8 cellular contexts compared by ENCODE assay signal in the genomic region with DNA sequence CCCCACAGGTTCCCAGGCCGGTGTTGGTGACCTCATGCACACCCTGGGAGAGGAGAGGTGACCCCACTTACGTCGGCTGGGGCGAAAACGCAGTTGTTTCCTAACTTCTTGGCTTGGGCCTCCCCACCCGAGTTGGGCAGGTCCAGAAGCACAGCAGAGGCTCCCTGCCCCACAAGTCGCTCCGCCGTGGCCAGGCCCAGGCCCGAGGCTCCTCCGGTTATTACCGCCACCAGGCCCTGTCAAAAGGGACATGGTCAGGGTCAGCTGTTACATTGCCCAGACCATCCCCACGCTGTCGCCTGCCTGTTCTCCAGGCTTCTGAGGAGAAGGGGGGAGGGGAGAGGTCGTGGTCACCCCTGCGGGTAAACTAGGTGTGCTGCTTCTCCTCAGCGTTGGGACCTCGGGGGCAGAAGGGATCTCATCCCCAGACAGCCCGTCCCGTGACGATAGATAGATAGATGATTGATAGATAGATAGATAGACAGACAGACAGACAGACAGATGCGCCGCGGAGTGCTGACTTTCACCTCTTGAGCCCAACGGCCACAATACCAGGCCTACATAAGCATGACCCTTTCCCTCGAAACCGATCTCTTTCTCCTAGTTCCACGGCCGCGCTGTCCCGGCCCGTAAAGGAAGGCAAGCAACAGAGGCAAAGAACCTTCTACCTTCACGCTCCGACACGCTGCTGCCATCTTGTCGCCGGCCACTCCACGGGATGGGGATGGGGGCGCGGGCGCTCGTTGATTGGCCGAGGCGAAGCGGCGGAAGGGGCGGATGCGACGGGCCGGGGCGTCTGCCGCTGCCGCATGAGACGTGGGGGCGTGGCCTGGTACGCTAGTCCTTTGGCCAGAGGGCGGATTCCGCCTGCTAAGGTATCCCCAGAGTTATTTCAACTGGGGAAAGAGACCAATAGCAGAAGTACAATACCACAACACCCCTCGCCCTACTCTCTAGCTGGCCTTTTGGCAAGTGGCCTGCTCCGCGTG. TPM values are rescaled to one million over a fixed set of nuclear protein-coding genes. Genes with fewer than 3 reads are reported as not detected.
DNase-seq lines count a peak whose midpoint lies in the region; ATAC-seq, FAIRE-seq and TF ChIP-seq lines count a peak whose summit lies in the region.

A gene (minus strand): TSS at position 720 of the 989 bp plus-strand sequence. CDS start 25 bp downstream, at position 695.

- peak; percentile 78 for TF ChIP-seq POLR2A in GM12891 (IDR thresholded peaks at IDR 0.05; ENCODE audit: low read depth, low read length)
- peak in 1 of 2 donors; percentile 57 for TF ChIP-seq POLR2A in adrenal gland (IDR thresholded peaks at IDR 0.05)
- TF ChIP-seq POLR2A in heart left ventricle (IDR thresholded peaks at IDR 0.05) = peak in 1 of 2 donors; percentile 44

- 0 to 45% (median 14%) methylated on average over 12 to 61 of the region's 61 CpGs for WGBS in adrenal gland, 4 donors
- 3 to 46% (median 16%) methylated on average over 43 to 61 of the region's 61 CpGs for WGBS in heart left ventricle, 4 donors

- peak; percentile 86 for ATAC-seq in HG02763 (IDR thresholded peaks at IDR 0.05; ENCODE audit: unreplicated experiment)
- peak; percentile 97 to 100 (median 98) for ATAC-seq in heart left ventricle
- ATAC-seq in upper lobe of right lung = peak; percentile 100

- H3K27ac ChIP-seq in adrenal gland = peak within 1 kb of the TSS in 4 of 5 donors; percentile 37 to 84 (median 60)
- peak within 1 kb of the TSS in 10 of 12 donors; percentile 53 to 83 (median 72) for H3K27ac ChIP-seq in heart left ventricle
- H3K27ac ChIP-seq in upper lobe of right lung = peak within 1 kb of the TSS; percentile 71

- H3K4me3 ChIP-seq in adrenal gland = peak within 1 kb of the TSS in 3 of 4 donors; percentile 15 to 67 (median 23)
- peak within 1 kb of the TSS; percentile 36 to 87 (median 66) for H3K4me3 ChIP-seq in heart left ventricle
- H3K4me3 ChIP-seq in upper lobe of right lung = peak within 1 kb of the TSS; percentile 69

- H3K27me3 ChIP-seq in adrenal gland (no peaks in the 10 kb centered on the region), heart left ventricle (peaks cover 0 to 19% (median 0%) of the 10 kb centered on the region in 9 donors), upper lobe of right lung (no peaks in the 10 kb centered on the region)

- peak; percentile 100 for FAIRE-seq in GM12891 (lab: Jason Lieb, UNC)

- TF ChIP-seq CTCF in adrenal gland (IDR thresholded peaks at IDR 0.05) = no peak
- no peak for TF ChIP-seq CTCF in heart left ventricle (IDR thresholded peaks at IDR 0.05)
- TF ChIP-seq CTCF in upper lobe of right lung (IDR thresholded peaks at IDR 0.05) = no peak

- intact Hi-C loops in adrenal gland (cut with DNase I) (no loop called here), heart left ventricle (cut with DNase I) (loop anchor here in 4 of 10 donors (1.0 to 10.0 kb wide), 4 partner anchors 12 to 149 kb away; a partner anchor contains a TSS), posterior vena cava (cut with DNase I) (loop anchor here in 1 of 2 donors (10.0 kb wide), 1 partner anchor 119 kb away; no protein-coding TSS in a partner anchor), upper lobe of right lung (cut with DNase I) (no loop called here)

- H3K4me1 ChIP-seq in adrenal gland (replicated peaks in 1 of 2) (peaks cover 0 to 6% of the 10 kb centered on the region in 2 donors), heart left ventricle (peaks cover 0 to 19% (median 4%) of the 10 kb centered on the region in 12 donors), upper lobe of right lung (no peaks in the 10 kb centered on the region)

- peak; percentile 73 for DNase-seq in GM12891 (ENCODE audit: insufficient read length, low spot score)
- DNase-seq in NCI-H1417 treated with DMSO at 0.1 percent for 48 hours (lab: John Stamatoyannopoulos, UW) = peak; percentile 12
- peak; percentile 74 to 88 (median 81) for DNase-seq in T-helper 1 cell
- DNase-seq in adrenal gland = peak; percentile 87 to 93 (median 91)
- peak; percentile 90 to 94 (median 92) for DNase-seq in heart left ventricle
- peak; percentile 97 for DNase-seq in posterior vena cava (ENCODE audit: low spot score)
- DNase-seq in upper lobe of right lung = peak; percentile 96

- H3K36me3 ChIP-seq in adrenal gland (replicated peaks in 1 of 2) (peaks cover 0 to 23% of the 10 kb centered on the region in 2 donors), heart left ventricle (peaks cover 0 to 33% (median 17%) of the 10 kb centered on the region in 9 donors), upper lobe of right lung (peaks cover 5% of the 10 kb centered on the region)

- H3K9me3 ChIP-seq in adrenal gland (replicated peaks in 1 of 3) = no peaks in the 10 kb centered on the region
- H3K9me3 ChIP-seq in heart left ventricle = no peaks in the 10 kb centered on the region
- no peaks in the 10 kb centered on the region for H3K9me3 ChIP-seq in upper lobe of right lung

TF ChIP-seq in GM12891, 5 proteins besides CTCF, POLR2A, EP300 and RAD21:
- TF ChIP-seq TAF1 (IDR thresholded peaks at IDR 0.05; ENCODE audit: low read depth, low read length) (peak; percentile 86), POLR2AphosphoS5 (IDR thresholded peaks at IDR 0.05; ENCODE audit: low read depth, low read length) (peak; percentile 73), POU2F2 (IDR thresholded peaks at IDR 0.05; ENCODE audit: low read depth, low read length) (no peak)

RNA-seq across cellular contexts. Expression of the gene that starts here (rescaled TPM):
- 113 TPM for polyA plus RNA-seq in GM12891 (2012; ENCODE audit: low read depth, missing spikeins)
- total RNA-seq in adrenal gland (100 to 1,000 TPM; 102 to 172 (median 138) TPM), heart left ventricle (100 to 1,000 TPM in 3 of 9 donors, 10 to 100 TPM in 6; 49.7 to 118 (median 93.2) TPM), posterior vena cava (10 to 100 TPM; 67.7 to 72.7 TPM), upper lobe of right lung (46.7 TPM)
- polyA plus RNA-seq in adrenal gland (100 to 1,000 TPM in 2 of 3 donors, 10 to 100 TPM in 1; 64.5 to 177 (median 139) TPM), heart left ventricle (100 to 1,000 TPM in 1 of 2 donors, 10 to 100 TPM in 1; 94.3 to 169 TPM)

Comparison
In these comparisons a context has a peak if more than half of its experiments do, and no peak if none do; other contexts are left out.
1. Peak in every context shown above with its lines: DNase-seq, ATAC-seq, H3K4me3 ChIP-seq and H3K27ac ChIP-seq.
2. DNase-seq: peak in every context shown above with its lines; median percentile 97 in posterior vena cava; 96 in upper lobe of right lung; 92 in heart left ventricle; 91 in adrenal gland; 81 in T-helper 1 cell; 73 in GM12891; 12 in NCI-H1417 treated with DMSO at 0.1 percent for 48 hours.